ENCODE assay signal across 8 cellular contexts in the genomic region with DNA sequence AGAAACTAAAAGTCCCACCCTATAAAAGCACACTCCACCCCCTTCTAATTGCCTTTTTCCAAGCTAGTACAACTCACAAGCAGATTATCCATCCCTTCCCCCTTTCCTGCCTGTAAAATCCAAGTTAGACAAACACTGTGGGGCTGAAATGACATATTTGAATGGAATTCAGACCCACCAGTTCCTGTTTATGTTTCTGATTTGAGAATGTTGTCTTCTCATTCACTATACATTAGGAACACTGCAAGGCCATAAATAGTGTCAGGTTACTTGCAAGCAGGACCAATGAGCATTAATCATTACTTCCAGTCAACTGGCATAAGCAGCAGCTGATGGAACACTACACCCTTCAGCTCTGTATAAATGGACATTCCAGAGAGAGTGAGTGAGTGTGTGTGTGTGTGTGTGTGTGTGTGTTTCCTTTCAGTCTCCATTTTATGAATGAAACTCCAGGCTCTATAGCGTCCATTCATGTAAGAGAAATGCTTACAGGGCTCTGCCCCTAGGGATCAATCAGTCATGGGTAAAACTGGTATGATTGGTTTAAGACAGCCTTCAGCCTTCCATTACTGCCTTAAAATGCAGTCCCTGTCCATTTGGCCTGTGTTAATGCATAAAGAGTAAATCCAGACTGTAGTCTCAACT.
A peak's percentile ranks its signal among the peaks of the same experiment; 100 is the strongest.
DNase-seq lines count a peak whose midpoint lies in the region; TF ChIP-seq lines count a peak whose summit lies in the region.

No MANE protein-coding gene starts in this region.

- peaks cover 3% of the 10 kb centered on the region for H3K9me3 Mint-ChIP-seq in neural crest cell

- H3K9me3 ChIP-seq in HAP-1 = no peaks in the 10 kb centered on the region
- H3K9me3 ChIP-seq in MM.1S (replicated peaks; ENCODE audit: insufficient read depth, low read length) = no peaks in the 10 kb centered on the region

- H4K20me1 ChIP-seq in MM.1S (ENCODE audit: insufficient read depth, low read length) = no peaks in the 10 kb centered on the region

- H3F3A ChIP-seq in MM.1S (ENCODE audit: insufficient read depth, low read length) = no peaks in the 10 kb centered on the region

- in situ Hi-C loops in HAP-1 (cut with MboI; ENCODE audit: low sequenced_read_pairs) = no loop called here

- intact Hi-C loops in lower leg skin (cut with DNase I; ENCODE audit: low total_unique reads) = no loop called here

- H3K36me3 ChIP-seq in HAP-1 (replicated peaks) (no peaks in the 10 kb centered on the region), MM.1S (replicated peaks; ENCODE audit: insufficient read depth, low read length) (no peaks in the 10 kb centered on the region)

- no peak overlapping the region for H3K4me3 ChIP-seq in HAP-1
- H3K4me3 ChIP-seq in MM.1S (ENCODE audit: low read length) = no peak overlapping the region
- no peak overlapping the region for H3K4me3 ChIP-seq in lower leg skin (ENCODE audit: low read depth, poor library complexity, severe bottlenecking)

- peaks cover 32% of the 10 kb centered on the region for H3K4me1 Mint-ChIP-seq in neural crest cell

- H3K9me2 ChIP-seq in MM.1S (replicated peaks; ENCODE audit: insufficient read depth, low read length) = no peaks in the 10 kb centered on the region

- TF ChIP-seq POLR2A in lower leg skin (IDR thresholded peaks at IDR 0.05) = no peak

- no peak overlapping the region for H2AFZ ChIP-seq in MM.1S (ENCODE audit: low read length)

- peak; percentile 80 to 96 for DNase-seq in HAP-1 (ENCODE audit: low spot score in 2 of 2)
- peak; percentile 34 to 84 for DNase-seq in NCI-H524 (lab: John Stamatoyannopoulos, UW)
- DNase-seq in dedifferentiated amniotic fluid mesenchymal stem cell (ENCODE audit: extremely low spot score) = peak; percentile 98
- DNase-seq in neural crest cell (ENCODE audit: low read depth, low spot score) = peak; percentile 65
- no peak for DNase-seq in hypothalamus (lab: John Stamatoyannopoulos, UW)
- no peak for DNase-seq in MM.1S
- DNase-seq in lower leg skin (ENCODE audit: low spot score in 2 of 2) = no peak
- no peak for DNase-seq in GM19240 (ENCODE audit: insufficient read length, low spot score)

- peak overlapping the region; percentile 72 for H3K4me3 Mint-ChIP-seq in neural crest cell

- H3K27me3 ChIP-seq in HAP-1 (ENCODE audit: low read depth) = no peaks in the 10 kb centered on the region
- H3K27me3 ChIP-seq in MM.1S (replicated peaks; ENCODE audit: insufficient read depth, low read length) = no peaks in the 10 kb centered on the region

- H3K4me1 ChIP-seq in HAP-1 (peaks cover 10% of the 10 kb centered on the region), MM.1S (ENCODE audit: low read length) (no peaks in the 10 kb centered on the region)

- H3K27me3 Mint-ChIP-seq in neural crest cell (ENCODE audit: low read depth) = no peaks in the 10 kb centered on the region

- TF ChIP-seq CTCF in neural crest cell (conservative IDR thresholded peaks at IDR 0.05) (no peak), MM.1S (IDR thresholded peaks at IDR 0.05; ENCODE audit: low read length) (no peak), lower leg skin (IDR thresholded peaks at IDR 0.05) (no peak)

- H3K27ac ChIP-seq in MM.1S (ENCODE audit: low read length) = no peak overlapping the region

- no peak overlapping the region for H3K4me2 ChIP-seq in MM.1S (ENCODE audit: low read depth, low read length)

- H3K36me3 Mint-ChIP-seq in neural crest cell (ENCODE audit: low read depth) = peaks cover 22% of the 10 kb centered on the region

- 6 to 29% methylated on average over 1 of the region's 1 CpG for WGBS in lower leg skin, 2 donors

- H3K9ac ChIP-seq in MM.1S (ENCODE audit: low read length) = no peak overlapping the region

- H3K79me2 ChIP-seq in MM.1S (ENCODE audit: low read length) = no peaks in the 10 kb centered on the region

- peak overlapping the region; percentile 86 for H3K27ac Mint-ChIP-seq in neural crest cell (ENCODE audit: unreplicated experiment)

Comparison
In these comparisons a context has a peak if more than half of its experiments do, and no peak if none do; other contexts are left out.
1. DNase-seq: peak in HAP-1 (2 of 2), NCI-H524 (2 of 2), dedifferentiated amniotic fluid mesenchymal stem cell (single experiment) and neural crest cell (single experiment); none in hypothalamus (0 of 51), MM.1S (single experiment), lower leg skin (0 of 2) and GM19240 (single experiment).